Comparison of ENCODE assay signal across 1 cellular context in the genomic region with DNA sequence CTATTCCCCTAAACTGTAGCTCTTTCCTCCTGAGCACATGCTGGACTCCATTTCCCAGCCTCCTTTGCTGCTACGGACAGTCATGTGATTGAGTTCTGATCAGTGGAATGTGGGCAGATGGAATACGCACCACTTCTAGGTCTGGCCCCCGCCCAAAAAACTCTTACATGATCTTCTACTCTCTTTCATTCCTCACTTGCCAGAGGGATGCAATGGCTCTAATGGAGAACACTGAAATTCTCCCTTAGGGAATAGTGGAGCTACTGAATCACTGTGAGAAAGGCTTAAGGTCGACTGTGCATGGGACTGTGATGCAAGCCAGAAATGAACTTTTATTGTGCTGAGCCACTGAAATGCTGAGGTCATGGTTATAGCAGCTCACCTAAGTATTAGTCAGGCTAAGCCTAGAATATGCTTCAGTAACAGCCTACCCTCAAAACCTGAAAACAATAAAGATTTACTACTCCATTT.
TF ChIP-seq lines count a peak whose summit lies in the region.

No MANE protein-coding gene starts in this region.

TF ChIP-seq in H1, 55 proteins besides CTCF, POLR2A, EP300 and RAD21:
- no peak for TF ChIP-seq FOSL1 (IDR thresholded peaks at IDR 0.05; ENCODE audit: insufficient read depth, low read depth, low read length)
- TF ChIP-seq ZNF274 (IDR thresholded peaks at IDR 0.05; ENCODE audit: borderline replicate concordance, extremely low read depth, low read length), result no peak
- no peak for TF ChIP-seq CTBP2 (IDR thresholded peaks at IDR 0.05; ENCODE audit: borderline replicate concordance, insufficient read depth, insufficient read length, low read length)
- TF ChIP-seq CEBPB (IDR thresholded peaks at IDR 0.05; ENCODE audit: low read depth, low read length), result no peak
- TF ChIP-seq RBBP5 (IDR thresholded peaks at IDR 0.05; ENCODE audit: borderline replicate concordance, low read depth, low read length), result no peak
- peak; percentile 73; the same call in 1 of the 2 replicates for TF ChIP-seq ATF3 (IDR thresholded peaks at IDR 0.05; ENCODE audit: insufficient read depth, low read depth, low read length)
- TF ChIP-seq TAF1 (IDR thresholded peaks at IDR 0.05; ENCODE audit: low read depth, low read length), result 0 out of 2 replicates have a peak, but pooled peaks have one; percentile 22
- TF ChIP-seq BACH1 (IDR thresholded peaks at IDR 0.05; ENCODE audit: low read length), result no peak
- TF ChIP-seq, protein P1, sequence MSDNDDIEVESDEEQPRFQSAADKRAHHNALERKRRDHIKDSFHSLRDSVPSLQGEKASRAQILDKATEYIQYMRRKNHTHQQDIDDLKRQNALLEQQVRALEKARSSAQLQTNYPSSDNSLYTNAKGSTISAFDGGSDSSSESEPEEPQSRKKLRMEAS (IDR thresholded peaks at IDR 0.05), result peak; percentile 62
- TF ChIP-seq ASH2L (IDR thresholded peaks at IDR 0.05; ENCODE audit: low read length), result no peak
- TF ChIP-seq SAP30 (IDR thresholded peaks at IDR 0.05; ENCODE audit: insufficient read depth, insufficient replicate concordance, low read length), result no peak
- TF ChIP-seq RXRA (IDR thresholded peaks at IDR 0.05; ENCODE audit: insufficient read depth, low read depth, low read length), result no peak
- no peak for TF ChIP-seq CHD2 (IDR thresholded peaks at IDR 0.05; ENCODE audit: low read length)
- TF ChIP-seq RNF2 (IDR thresholded peaks at IDR 0.05; ENCODE audit: borderline replicate concordance, low read depth, low read length, missing control alignments, poor library complexity, severe bottlenecking), result no peak
- no peak for TF ChIP-seq RFX5 (IDR thresholded peaks at IDR 0.05; ENCODE audit: borderline replicate concordance, low read depth, low read length)
- TF ChIP-seq SP1 (IDR thresholded peaks at IDR 0.05; ENCODE audit: low read depth, low read length), result no peak
- TF ChIP-seq, protein P2, sequence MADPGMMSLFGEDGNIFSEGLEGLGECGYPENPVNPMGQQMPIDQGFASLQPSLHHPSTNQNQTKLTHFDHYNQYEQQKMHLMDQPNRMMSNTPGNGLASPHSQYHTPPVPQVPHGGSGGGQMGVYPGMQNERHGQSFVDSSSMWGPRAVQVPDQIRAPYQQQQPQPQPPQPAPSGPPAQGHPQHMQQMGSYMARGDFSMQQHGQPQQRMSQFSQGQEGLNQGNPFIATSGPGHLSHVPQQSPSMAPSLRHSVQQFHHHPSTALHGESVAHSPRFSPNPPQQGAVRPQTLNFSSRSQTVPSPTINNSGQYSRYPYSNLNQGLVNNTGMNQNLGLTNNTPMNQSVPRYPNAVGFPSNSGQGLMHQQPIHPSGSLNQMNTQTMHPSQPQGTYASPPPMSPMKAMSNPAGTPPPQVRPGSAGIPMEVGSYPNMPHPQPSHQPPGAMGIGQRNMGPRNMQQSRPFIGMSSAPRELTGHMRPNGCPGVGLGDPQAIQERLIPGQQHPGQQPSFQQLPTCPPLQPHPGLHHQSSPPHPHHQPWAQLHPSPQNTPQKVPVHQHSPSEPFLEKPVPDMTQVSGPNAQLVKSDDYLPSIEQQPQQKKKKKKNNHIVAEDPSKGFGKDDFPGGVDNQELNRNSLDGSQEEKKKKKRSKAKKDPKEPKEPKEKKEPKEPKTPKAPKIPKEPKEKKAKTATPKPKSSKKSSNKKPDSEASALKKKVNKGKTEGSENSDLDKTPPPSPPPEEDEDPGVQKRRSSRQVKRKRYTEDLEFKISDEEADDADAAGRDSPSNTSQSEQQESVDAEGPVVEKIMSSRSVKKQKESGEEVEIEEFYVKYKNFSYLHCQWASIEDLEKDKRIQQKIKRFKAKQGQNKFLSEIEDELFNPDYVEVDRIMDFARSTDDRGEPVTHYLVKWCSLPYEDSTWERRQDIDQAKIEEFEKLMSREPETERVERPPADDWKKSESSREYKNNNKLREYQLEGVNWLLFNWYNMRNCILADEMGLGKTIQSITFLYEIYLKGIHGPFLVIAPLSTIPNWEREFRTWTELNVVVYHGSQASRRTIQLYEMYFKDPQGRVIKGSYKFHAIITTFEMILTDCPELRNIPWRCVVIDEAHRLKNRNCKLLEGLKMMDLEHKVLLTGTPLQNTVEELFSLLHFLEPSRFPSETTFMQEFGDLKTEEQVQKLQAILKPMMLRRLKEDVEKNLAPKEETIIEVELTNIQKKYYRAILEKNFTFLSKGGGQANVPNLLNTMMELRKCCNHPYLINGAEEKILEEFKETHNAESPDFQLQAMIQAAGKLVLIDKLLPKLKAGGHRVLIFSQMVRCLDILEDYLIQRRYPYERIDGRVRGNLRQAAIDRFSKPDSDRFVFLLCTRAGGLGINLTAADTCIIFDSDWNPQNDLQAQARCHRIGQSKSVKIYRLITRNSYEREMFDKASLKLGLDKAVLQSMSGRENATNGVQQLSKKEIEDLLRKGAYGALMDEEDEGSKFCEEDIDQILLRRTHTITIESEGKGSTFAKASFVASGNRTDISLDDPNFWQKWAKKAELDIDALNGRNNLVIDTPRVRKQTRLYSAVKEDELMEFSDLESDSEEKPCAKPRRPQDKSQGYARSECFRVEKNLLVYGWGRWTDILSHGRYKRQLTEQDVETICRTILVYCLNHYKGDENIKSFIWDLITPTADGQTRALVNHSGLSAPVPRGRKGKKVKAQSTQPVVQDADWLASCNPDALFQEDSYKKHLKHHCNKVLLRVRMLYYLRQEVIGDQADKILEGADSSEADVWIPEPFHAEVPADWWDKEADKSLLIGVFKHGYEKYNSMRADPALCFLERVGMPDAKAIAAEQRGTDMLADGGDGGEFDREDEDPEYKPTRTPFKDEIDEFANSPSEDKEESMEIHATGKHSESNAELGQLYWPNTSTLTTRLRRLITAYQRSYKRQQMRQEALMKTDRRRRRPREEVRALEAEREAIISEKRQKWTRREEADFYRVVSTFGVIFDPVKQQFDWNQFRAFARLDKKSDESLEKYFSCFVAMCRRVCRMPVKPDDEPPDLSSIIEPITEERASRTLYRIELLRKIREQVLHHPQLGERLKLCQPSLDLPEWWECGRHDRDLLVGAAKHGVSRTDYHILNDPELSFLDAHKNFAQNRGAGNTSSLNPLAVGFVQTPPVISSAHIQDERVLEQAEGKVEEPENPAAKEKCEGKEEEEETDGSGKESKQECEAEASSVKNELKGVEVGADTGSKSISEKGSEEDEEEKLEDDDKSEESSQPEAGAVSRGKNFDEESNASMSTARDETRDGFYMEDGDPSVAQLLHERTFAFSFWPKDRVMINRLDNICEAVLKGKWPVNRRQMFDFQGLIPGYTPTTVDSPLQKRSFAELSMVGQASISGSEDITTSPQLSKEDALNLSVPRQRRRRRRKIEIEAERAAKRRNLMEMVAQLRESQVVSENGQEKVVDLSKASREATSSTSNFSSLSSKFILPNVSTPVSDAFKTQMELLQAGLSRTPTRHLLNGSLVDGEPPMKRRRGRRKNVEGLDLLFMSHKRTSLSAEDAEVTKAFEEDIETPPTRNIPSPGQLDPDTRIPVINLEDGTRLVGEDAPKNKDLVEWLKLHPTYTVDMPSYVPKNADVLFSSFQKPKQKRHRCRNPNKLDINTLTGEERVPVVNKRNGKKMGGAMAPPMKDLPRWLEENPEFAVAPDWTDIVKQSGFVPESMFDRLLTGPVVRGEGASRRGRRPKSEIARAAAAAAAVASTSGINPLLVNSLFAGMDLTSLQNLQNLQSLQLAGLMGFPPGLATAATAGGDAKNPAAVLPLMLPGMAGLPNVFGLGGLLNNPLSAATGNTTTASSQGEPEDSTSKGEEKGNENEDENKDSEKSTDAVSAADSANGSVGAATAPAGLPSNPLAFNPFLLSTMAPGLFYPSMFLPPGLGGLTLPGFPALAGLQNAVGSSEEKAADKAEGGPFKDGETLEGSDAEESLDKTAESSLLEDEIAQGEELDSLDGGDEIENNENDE (IDR thresholded peaks at IDR 0.05; ENCODE audit: insufficient replicate concordance, low read length), result no peak
- TF ChIP-seq EGR1 (IDR thresholded peaks at IDR 0.05; ENCODE audit: borderline replicate concordance, low read depth, low read length), result no peak
- no peak; a peak in 1 of 4 replicates for TF ChIP-seq SIN3A (conservative IDR thresholded peaks at IDR 0.05 in 1 of 2, IDR thresholded peaks at IDR 0.05 in 1 of 2; ENCODE audit: low read depth in 1 of 2, low read length in 2 of 2)
- no peak for TF ChIP-seq JUN (IDR thresholded peaks at IDR 0.05; ENCODE audit: low read depth, low read length)
- TF ChIP-seq SIX5 (IDR thresholded peaks at IDR 0.05; ENCODE audit: low read depth, low read length), result peak; percentile 77
- TF ChIP-seq ATF2 (IDR thresholded peaks at IDR 0.05; ENCODE audit: low read length), result no peak
- no peak for TF ChIP-seq CBX5 (IDR thresholded peaks at IDR 0.05; ENCODE audit: low read depth, low read length)
- TF ChIP-seq SUZ12 (IDR thresholded peaks at IDR 0.05; ENCODE audit: low read length), result no peak
- no peak for TF ChIP-seq POU5F1 (IDR thresholded peaks at IDR 0.05; ENCODE audit: low read depth, low read length)
- no peak for TF ChIP-seq E2F6 (IDR thresholded peaks at IDR 0.05)
- TF ChIP-seq TEAD4 (IDR thresholded peaks at IDR 0.05; ENCODE audit: low read depth, low read length), result peak; percentile 90
- TF ChIP-seq SP2 (IDR thresholded peaks at IDR 0.05; ENCODE audit: low read length), result no peak
- no peak for TF ChIP-seq PHF8 (conservative IDR thresholded peaks at IDR 0.05; ENCODE audit: low read depth, low read length)
- TF ChIP-seq POLR2AphosphoS5 (IDR thresholded peaks at IDR 0.05; ENCODE audit: low read depth, low read length), result no peak
- no peak for TF ChIP-seq JUND (IDR thresholded peaks at IDR 0.05; ENCODE audit: low read length)
- TF ChIP-seq SP4 (IDR thresholded peaks at IDR 0.05; ENCODE audit: low read length), result 0 out of 2 replicates have a peak, but pooled peaks have one; percentile 35
- TF ChIP-seq SRF (IDR thresholded peaks at IDR 0.05; ENCODE audit: low read depth, low read length), result no peak
- TF ChIP-seq, protein P3, sequence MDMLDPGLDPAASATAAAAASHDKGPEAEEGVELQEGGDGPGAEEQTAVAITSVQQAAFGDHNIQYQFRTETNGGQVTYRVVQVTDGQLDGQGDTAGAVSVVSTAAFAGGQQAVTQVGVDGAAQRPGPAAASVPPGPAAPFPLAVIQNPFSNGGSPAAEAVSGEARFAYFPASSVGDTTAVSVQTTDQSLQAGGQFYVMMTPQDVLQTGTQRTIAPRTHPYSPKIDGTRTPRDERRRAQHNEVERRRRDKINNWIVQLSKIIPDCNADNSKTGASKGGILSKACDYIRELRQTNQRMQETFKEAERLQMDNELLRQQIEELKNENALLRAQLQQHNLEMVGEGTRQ (IDR thresholded peaks at IDR 0.05; ENCODE audit: low read length), result peak; percentile 83
